In the genomic region with DNA sequence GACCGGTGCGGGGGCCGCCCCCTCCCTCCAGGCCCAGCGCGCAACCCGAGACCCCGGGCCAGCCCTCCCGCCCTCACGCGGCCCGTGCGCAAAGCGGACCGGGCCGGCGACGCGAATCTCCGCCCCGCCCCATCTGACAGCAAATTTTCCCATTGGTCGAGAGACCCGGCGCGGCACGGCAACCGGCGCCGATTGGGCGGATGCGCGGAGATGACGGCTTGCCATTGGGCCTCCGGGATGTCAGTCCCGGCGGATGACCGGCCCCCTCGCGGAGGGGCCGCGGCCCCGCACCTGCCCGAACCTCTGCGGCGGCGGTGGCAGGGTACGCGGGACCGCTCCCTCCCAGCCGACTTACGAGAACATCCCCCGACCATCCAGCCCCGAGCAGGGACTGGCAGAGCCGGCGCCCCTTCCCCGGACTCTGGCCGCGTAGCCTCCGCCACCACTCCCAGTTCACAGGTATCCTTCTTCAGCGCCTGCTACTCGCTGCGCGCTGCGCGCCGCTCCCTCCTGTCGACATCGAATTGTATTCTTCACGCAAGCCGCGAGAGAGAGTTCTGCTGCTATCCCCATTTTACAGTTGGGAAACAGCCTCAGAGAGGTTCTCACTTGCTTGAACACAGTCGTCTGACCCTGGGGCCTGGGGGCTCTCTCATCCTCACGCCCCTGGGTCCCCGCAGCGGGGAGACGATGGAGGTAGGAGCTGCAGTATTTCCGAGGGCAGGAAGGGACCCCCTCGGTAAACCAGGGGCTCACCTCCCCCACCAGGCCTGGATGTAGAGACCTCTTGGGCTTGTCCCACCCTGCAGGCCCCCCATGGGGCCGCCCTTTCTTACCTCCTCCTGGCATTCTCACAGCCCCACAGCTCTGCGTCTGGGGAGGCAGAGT, we compare ENCODE assay signal across 8 cellular contexts. TPM values are rescaled to one million over a fixed set of nuclear protein-coding genes. Genes with fewer than 3 reads are reported as not detected.
DNase-seq lines count a peak whose midpoint lies in the region; ATAC-seq and TF ChIP-seq lines count a peak whose summit lies in the region.

A gene with protein sequence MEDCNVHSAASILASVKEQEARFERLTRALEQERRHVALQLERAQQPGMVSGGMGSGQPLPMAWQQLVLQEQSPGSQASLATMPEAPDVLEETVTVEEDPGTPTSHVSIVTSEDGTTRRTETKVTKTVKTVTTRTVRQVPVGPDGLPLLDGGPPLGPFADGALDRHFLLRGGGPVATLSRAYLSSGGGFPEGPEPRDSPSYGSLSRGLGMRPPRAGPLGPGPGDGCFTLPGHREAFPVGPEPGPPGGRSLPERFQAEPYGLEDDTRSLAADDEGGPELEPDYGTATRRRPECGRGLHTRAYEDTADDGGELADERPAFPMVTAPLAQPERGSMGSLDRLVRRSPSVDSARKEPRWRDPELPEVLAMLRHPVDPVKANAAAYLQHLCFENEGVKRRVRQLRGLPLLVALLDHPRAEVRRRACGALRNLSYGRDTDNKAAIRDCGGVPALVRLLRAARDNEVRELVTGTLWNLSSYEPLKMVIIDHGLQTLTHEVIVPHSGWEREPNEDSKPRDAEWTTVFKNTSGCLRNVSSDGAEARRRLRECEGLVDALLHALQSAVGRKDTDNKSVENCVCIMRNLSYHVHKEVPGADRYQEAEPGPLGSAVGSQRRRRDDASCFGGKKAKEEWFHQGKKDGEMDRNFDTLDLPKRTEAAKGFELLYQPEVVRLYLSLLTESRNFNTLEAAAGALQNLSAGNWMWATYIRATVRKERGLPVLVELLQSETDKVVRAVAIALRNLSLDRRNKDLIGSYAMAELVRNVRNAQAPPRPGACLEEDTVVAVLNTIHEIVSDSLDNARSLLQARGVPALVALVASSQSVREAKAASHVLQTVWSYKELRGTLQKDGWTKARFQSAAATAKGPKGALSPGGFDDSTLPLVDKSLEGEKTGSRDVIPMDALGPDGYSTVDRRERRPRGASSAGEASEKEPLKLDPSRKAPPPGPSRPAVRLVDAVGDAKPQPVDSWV (minus strand): TSS at position 90 of the 888 bp plus-strand sequence. CDS start 26,029 bp downstream, outside the sequence.

- no peak within 1 kb of the TSS for H3K27ac ChIP-seq in HUES64 (ENCODE audit: low read depth, low read length)
- H3K27ac ChIP-seq in PC-9, result no peak within 1 kb of the TSS
- peak within 1 kb of the TSS; percentile 40 to 65 (median 58) for H3K27ac ChIP-seq in esophagus muscularis mucosa (replicated peaks in 1 of 4)
- peak within 1 kb of the TSS; percentile 52 for H3K27ac ChIP-seq in muscle layer of colon (ENCODE audit: low read depth, low read length)

- peak within 1 kb of the TSS; percentile 79; the same call in 1 of the 2 replicates for H2AFZ ChIP-seq in PC-9

- DNase-seq in CD1c-positive myeloid dendritic cell (ENCODE audit: extremely low spot score) (peak; percentile 95), PC-9 (peak; percentile 61 to 83), esophagus muscularis mucosa (ENCODE audit: extremely low spot score) (peak; percentile 96)
- DNase-seq in activated T-cell treated with anti-CD3 and anti-CD28 coated beads, Interleukin-2, amount 50 U/mL, for 48 hours, result peak; percentile 93 to 95
- peak; percentile 95 for DNase-seq in stimulated activated CD8-positive, alpha-beta memory T cell treated with anti-CD3 and anti-CD28 coated beads, Interleukin-4, amount 100 ng/mL, for 48 hours

- H3K4me2 ChIP-seq in PC-9, result peak within 1 kb of the TSS; percentile 79

- H4K20me1 ChIP-seq in PC-9 (ENCODE audit: insufficient read depth), result no peaks in the 10 kb centered on the region

- H3K9ac ChIP-seq in HUES64 (ENCODE audit: low read depth, low read length) (peak within 1 kb of the TSS; percentile 5; the same call in 1 of the 2 replicates), muscle layer of colon (ENCODE audit: low read length) (no peak within 1 kb of the TSS)

- intact Hi-C loops in PC-9 (cut with micrococcal nuclease; ENCODE audit: unreplicated experiment), result no loop called here
- intact Hi-C loops in esophagus muscularis mucosa (cut with DNase I), result loop anchor here (5.0 kb wide), 1 partner anchor 65 kb away; a partner anchor contains a TSS

- TF ChIP-seq EP300 in esophagus muscularis mucosa (IDR thresholded peaks at IDR 0.05), result no peak

- CTCF ChIA-PET in PC-9 (lab: Charles Lee), result no interaction called here

- TF ChIP-seq POLR2A in esophagus muscularis mucosa (IDR thresholded peaks at IDR 0.05; ENCODE audit: low read depth), result no peak

- TF ChIP-seq CTCF in PC-9 (conservative IDR thresholded peaks at IDR 0.05) (no peak), esophagus muscularis mucosa (IDR thresholded peaks at IDR 0.05) (peak; percentile 20 to 44 (median 41))

- WGBS in HUES64, result 2% methylated on average over 79 of the region's 79 CpGs
- 6% methylated on average over 30 of the region's 79 CpGs for WGBS in esophagus muscularis mucosa

- peaks cover 10% of the 10 kb centered on the region; the same call in 1 of the 2 replicates for H3K79me2 ChIP-seq in PC-9 (ENCODE audit: low read depth)

- no peaks in the 10 kb centered on the region for H3F3A ChIP-seq in PC-9 (ENCODE audit: insufficient read depth, low read depth)

- H3K9me3 ChIP-seq in HUES64 (ENCODE audit: insufficient read depth, low read depth, low read length) (no peaks in the 10 kb centered on the region), PC-9 (ENCODE audit: insufficient read depth, low read depth) (no peaks in the 10 kb centered on the region), esophagus muscularis mucosa (no peaks in the 10 kb centered on the region), muscle layer of colon (ENCODE audit: low read length) (no peaks in the 10 kb centered on the region)

- 0 out of 2 replicates have a peak, but pooled peaks cover 3% of the 10 kb centered on the region for H3K4me1 ChIP-seq in HUES64 (ENCODE audit: insufficient read depth, low read length)
- peaks cover 6% of the 10 kb centered on the region; the same call in 1 of the 2 replicates for H3K4me1 ChIP-seq in PC-9 (replicated peaks; ENCODE audit: insufficient read depth)
- peaks cover 31 to 66% (median 46%) of the 10 kb centered on the region in 4 donors for H3K4me1 ChIP-seq in esophagus muscularis mucosa
- peaks cover 20% of the 10 kb centered on the region for H3K4me1 ChIP-seq in muscle layer of colon (ENCODE audit: insufficient read depth, low read length)

- H3K4me3 ChIP-seq in HUES64 (ENCODE audit: low read length) (peak within 1 kb of the TSS; percentile 76), PC-9 (peak within 1 kb of the TSS; percentile 69; the same call in 1 of the 2 replicates), esophagus muscularis mucosa (peak within 1 kb of the TSS; percentile 75 to 88 (median 84)), muscle layer of colon (ENCODE audit: low read depth in 1 of 2, low read length in 2 of 2) (peak within 1 kb of the TSS; percentile 65 to 87)

- BruUV-seq in PC-9 (replicated peaks; lab: Mats Ljungman, UMichigan), result no TSS peak

- H3K36me3 ChIP-seq in HUES64 (ENCODE audit: insufficient read depth, low read length) (no peaks in the 10 kb centered on the region), PC-9 (ENCODE audit: low read depth) (no peaks in the 10 kb centered on the region), esophagus muscularis mucosa (no peaks in the 10 kb centered on the region), muscle layer of colon (ENCODE audit: insufficient read depth, low read length) (no peaks in the 10 kb centered on the region)

- peak; percentile 60 for ATAC-seq in GM19452 (IDR thresholded peaks at IDR 0.05; ENCODE audit: unreplicated experiment)

- no peaks in the 10 kb centered on the region for H3K9me2 ChIP-seq in PC-9 (ENCODE audit: insufficient read depth)

- POLR2A ChIA-PET in PC-9 (lab: Charles Lee; ENCODE audit: unreplicated experiment), result no interaction called here

- peaks cover 62% of the 10 kb centered on the region for H3K27me3 ChIP-seq in HUES64 (ENCODE audit: insufficient read depth, low read length)
- H3K27me3 ChIP-seq in PC-9 (ENCODE audit: insufficient read depth, low read depth), result no peaks in the 10 kb centered on the region
- H3K27me3 ChIP-seq in esophagus muscularis mucosa, result no peaks in the 10 kb centered on the region
- no peaks in the 10 kb centered on the region for H3K27me3 ChIP-seq in muscle layer of colon (ENCODE audit: control insufficient read depth in 1 of 2, insufficient read depth in 2 of 2, low read length in 2 of 2)

RNA-seq across cellular contexts. Expression of the gene that starts here (rescaled TPM):
- polyA plus RNA-seq in HUES64 (2013, experiment 1 of 2), result 34.8 TPM
- polyA plus RNA-seq in HUES64 (2013, experiment 2 of 2), result 33.9 TPM
- total RNA-seq in PC-9 (2021), result 15.6 and 21.0 TPM in 2 replicates
- total RNA-seq in esophagus muscularis mucosa, result 10 to 100 TPM; 31.1 to 55.8 (median 44.6) TPM

Comparison
In these comparisons a context has a peak if more than half of its experiments do, and no peak if none do; other contexts are left out.
1. H3K27ac ChIP-seq: peak in esophagus muscularis mucosa (4 of 4) and muscle layer of colon (single experiment); none in HUES64 (single experiment) and PC-9 (single experiment).
2. Peak in every context shown above with its lines, with median percentiles within 50 percentile points of each other: DNase-seq and H3K4me3 ChIP-seq.